14 cellular contexts compared by ENCODE assay signal in genomic region chr2:46036929-46037328, GRCh38.
DNase-seq lines count a peak whose midpoint lies in the region; ATAC-seq, FAIRE-seq and TF ChIP-seq lines count a peak whose summit lies in the region.
"Had no signal": no experiment of that assay in that cellular context is flagged by ENCODE, and none has a peak within 500 bp of the region (broad histone marks: within the 10 kb centered on the region; RNA-seq: fewer than 3 reads in every experiment).

No MANE protein-coding gene starts in this region.

- H3K36me3 Mint-ChIP-seq in chondrocyte (ENCODE audit: low read depth), result peaks cover 8% of the 10 kb centered on the region

- no peak for TF ChIP-seq CTCF in chondrocyte (IDR thresholded peaks at IDR 0.05)
- no peak for TF ChIP-seq CTCF in mucosa of descending colon (IDR thresholded peaks at IDR 0.05)

- no peaks in the 10 kb centered on the region for H3K27me3 ChIP-seq in right cardiac atrium (ENCODE audit: control insufficient read depth, insufficient read depth)
- H3K27me3 ChIP-seq in aorta (ENCODE audit: control insufficient read depth in 1 of 2, insufficient read depth in 2 of 2, low read length in 1 of 2), result no peaks in the 10 kb centered on the region

- no peak for FAIRE-seq in GM19239 (lab: Jason Lieb, UNC)

- H3K9me3 ChIP-seq in right cardiac atrium (ENCODE audit: control insufficient read depth, low read length), result no peaks in the 10 kb centered on the region
- no peaks in the 10 kb centered on the region for H3K9me3 ChIP-seq in mucosa of descending colon
- no peaks in the 10 kb centered on the region for H3K9me3 ChIP-seq in aorta (ENCODE audit: control insufficient read depth, low read length)

- intact Hi-C loops in right cardiac atrium (cut with DNase I), result no loop called here
- intact Hi-C loops in left ventricle myocardium superior (cut with micrococcal nuclease), result no loop called here
- intact Hi-C loops in mucosa of descending colon (cut with DNase I, micrococcal nuclease), result no loop called here
- intact Hi-C loops in aorta (cut with DNase I), result no loop called here

- DNase-seq in right cardiac atrium (no peak), left ventricle myocardium superior (no peak), chondrocyte (ENCODE audit: low spot score) (no peak), mucosa of descending colon (peak in 2 of 3 donors; percentile 16 to 53), aorta (peak; percentile 74 to 81), GM19239 (ENCODE audit: insufficient read length, low spot score) (no peak), NCI-H345 treated with DMSO at 0.1 percent for 48 hours (lab: John Stamatoyannopoulos, UW; ENCODE audit: unreplicated experiment) (no peak)
- DNase-seq: DMS153, foreskin melanocyte, GOT3, NCI-H1417 treated with DMSO at 0.1 percent for 48 hours had no signal

- H3K4me3 Mint-ChIP-seq in chondrocyte (ENCODE audit: unreplicated experiment), result no peak overlapping the region
- H3K4me3 Mint-ChIP-seq: neural crest cell had no signal

- H3K4me1 ChIP-seq in right cardiac atrium (ENCODE audit: control insufficient read depth, insufficient read depth, low read length) (peaks cover 19% of the 10 kb centered on the region), mucosa of descending colon (ENCODE audit: low read depth) (peaks cover 28% of the 10 kb centered on the region), aorta (ENCODE audit: control insufficient read depth in 1 of 2, insufficient read depth in 2 of 2, low read length in 2 of 2) (no peaks in the 10 kb centered on the region)

- H3K27me3 Mint-ChIP-seq in chondrocyte (ENCODE audit: low read depth), result no peaks in the 10 kb centered on the region

- H3K9me3 Mint-ChIP-seq in chondrocyte (ENCODE audit: low read depth), result no peaks in the 10 kb centered on the region
- H3K9me3 Mint-ChIP-seq: neural crest cell had no signal

- H3K4me3 ChIP-seq in right cardiac atrium (ENCODE audit: low read length) (no peak overlapping the region), mucosa of descending colon (no peak overlapping the region), aorta (ENCODE audit: low read length in 2 of 2) (no peak overlapping the region)

- peaks cover 38% of the 10 kb centered on the region for H3K4me1 Mint-ChIP-seq in chondrocyte (ENCODE audit: low read depth)
- H3K4me1 Mint-ChIP-seq: neural crest cell had no signal

- H3K27ac ChIP-seq in right cardiac atrium (ENCODE audit: low read length) (peak overlapping the region; percentile 0), aorta (ENCODE audit: low read depth in 1 of 2, low read length in 2 of 2) (no peak overlapping the region)

- ATAC-seq in right cardiac atrium (no peak), left ventricle myocardium superior (no peak), mucosa of descending colon (peak; percentile 14), aorta (ENCODE audit: low FRiP score) (peak; percentile 63), GM19035 (IDR thresholded peaks at IDR 0.05; ENCODE audit: unreplicated experiment) (no peak)
- ATAC-seq: left lobe of liver had no signal

- H3K36me3 ChIP-seq in mucosa of descending colon (ENCODE audit: low read depth) (no peaks in the 10 kb centered on the region), aorta (ENCODE audit: control insufficient read depth in 1 of 2, insufficient read depth in 2 of 2, low read length in 1 of 2) (no peaks in the 10 kb centered on the region)

- 90% methylated on average over 7 of the region's 7 CpGs for WGBS in right cardiac atrium
- 48 to 53% methylated on average over 7 of the region's 7 CpGs for WGBS in aorta, 2 donors

- H3K27ac Mint-ChIP-seq in chondrocyte (ENCODE audit: unreplicated experiment), result peak overlapping the region; percentile 84

Comparison
In these comparisons a context has a peak if more than half of its experiments do, and no peak if none do; other contexts are left out.
1. ATAC-seq: peak in mucosa of descending colon (single experiment) and aorta (single experiment); none in right cardiac atrium (0 of 2), left ventricle myocardium superior (single experiment) and GM19035 (single experiment).
2. DNase-seq: peak in mucosa of descending colon (2 of 3) and aorta (2 of 2); none in right cardiac atrium (0 of 3), left ventricle myocardium superior (single experiment), chondrocyte (single experiment), GM19239 (single experiment) and NCI-H345 treated with DMSO at 0.1 percent for 48 hours (single experiment).